ENCODE assay signal across 18 cellular contexts in genomic region chr16:19003935-19004334, GRCh38. TPM values are rescaled to one million over a fixed set of nuclear protein-coding genes. Genes with fewer than 3 reads are reported as not detected.
DNase-seq lines count a peak whose midpoint lies in the region; ATAC-seq and TF ChIP-seq lines count a peak whose summit lies in the region.
"Had no signal": no experiment of that assay in that cellular context is flagged by ENCODE, and none has a peak within 500 bp of the region (broad histone marks: within the 10 kb centered on the region; RNA-seq: fewer than 3 reads in every experiment).

No MANE protein-coding gene starts in this region.

- H3K36me3 Mint-ChIP-seq in glutamatergic neuron (ENCODE audit: unreplicated experiment): no peaks in the 10 kb centered on the region
- H3K36me3 Mint-ChIP-seq: CD4-positive, alpha-beta memory T cell had no signal

- peak; percentile 52 for DNase-seq in H7
- DNase-seq in glutamatergic neuron: no peak
- DNase-seq in HCEC 1CT: no peak
- DNase-seq in HUDEP-2 (lab: John Stamatoyannopoulos, UW; ENCODE audit: unreplicated experiment in 76 of 76): no peak
- no peak for DNase-seq in left ventricle myocardium inferior
- DNase-seq: CD4-positive, alpha-beta memory T cell; DMS79 treated with DMSO at 0.1 percent for 48 hours; GOT3; NCI-H1417; NCI-H187 treated with DMSO at 0.1 percent for 48 hours; NCI-H2227 treated with DMSO at 0.1 percent for 48 hours; NCI-H510A treated with DMSO at 0.1 percent for 48 hours; PC-9; SJCRH30 had no signal

- H3K4me3 Mint-ChIP-seq in glutamatergic neuron (ENCODE audit: unreplicated experiment): no peak overlapping the region
- H3K4me3 Mint-ChIP-seq: CD4-positive, alpha-beta memory T cell had no signal

- no peak for TF ChIP-seq CTCF in 22Rv1 (IDR thresholded peaks at IDR 0.05)
- no peak for TF ChIP-seq CTCF in glutamatergic neuron (IDR thresholded peaks at IDR 0.05; ENCODE audit: partially characterized antibody, unreplicated experiment)
- TF ChIP-seq CTCF in left ventricle myocardium inferior (IDR thresholded peaks at IDR 0.05; ENCODE audit: borderline replicate concordance): no peak

- peaks cover 5% of the 10 kb centered on the region for H3K9me3 ChIP-seq in left ventricle myocardium inferior (replicated peaks)
- H3K9me3 ChIP-seq: BLaER1, SJCRH30 had no signal

- no peak overlapping the region for H3K4me3 ChIP-seq in H7 (ENCODE audit: insufficient read depth, low read depth, low read length)
- no peak overlapping the region for H3K4me3 ChIP-seq in left ventricle myocardium inferior
- H3K4me3 ChIP-seq: BLaER1, PC-9, SJCRH30 had no signal

- peak overlapping the region; percentile 50 for H3K27ac Mint-ChIP-seq in glutamatergic neuron (ENCODE audit: unreplicated experiment)
- H3K27ac Mint-ChIP-seq: CD4-positive, alpha-beta memory T cell had no signal

- H3K27ac ChIP-seq in 22Rv1 (peak overlapping the region; percentile 75), angular gyrus (ENCODE audit: low read depth, low read length) (peak overlapping the region; percentile 48), left ventricle myocardium inferior (replicated peaks) (no peak overlapping the region)
- H3K27ac ChIP-seq: BLaER1, PC-9, SJCRH30 had no signal

- H3K4me1 Mint-ChIP-seq in glutamatergic neuron (ENCODE audit: low read depth, unreplicated experiment): peaks cover 4% of the 10 kb centered on the region
- H3K4me1 Mint-ChIP-seq: CD4-positive, alpha-beta memory T cell had no signal

- no peak for ATAC-seq in GM21381 (IDR thresholded peaks at IDR 0.05; ENCODE audit: unreplicated experiment)

- H3K27me3 Mint-ChIP-seq in glutamatergic neuron (ENCODE audit: unreplicated experiment): peaks cover 2% of the 10 kb centered on the region

- H3K4me1 ChIP-seq in left ventricle myocardium inferior: peaks cover 13% of the 10 kb centered on the region
- H3K4me1 ChIP-seq: BLaER1 had no signal

- no peaks in the 10 kb centered on the region for H3K36me3 ChIP-seq in H7 (replicated peaks; ENCODE audit: control insufficient read depth, insufficient read depth, low read length)
- H3K36me3 ChIP-seq in left ventricle myocardium inferior: no peaks in the 10 kb centered on the region
- H3K36me3 ChIP-seq: BLaER1, SJCRH30 had no signal

- intact Hi-C loops in left ventricle myocardium inferior (cut with micrococcal nuclease): no loop called here

- peaks cover 2% of the 10 kb centered on the region for H3K9me3 Mint-ChIP-seq in glutamatergic neuron (ENCODE audit: unreplicated experiment)
- H3K9me3 Mint-ChIP-seq: CD4-positive, alpha-beta memory T cell had no signal

- no peaks in the 10 kb centered on the region for H3K27me3 ChIP-seq in H7 (ENCODE audit: control insufficient read depth, insufficient read depth, low read length)
- H3K27me3 ChIP-seq in left ventricle myocardium inferior (ENCODE audit: low read depth): no peaks in the 10 kb centered on the region
- H3K27me3 ChIP-seq: BLaER1, SJCRH30 had no signal

RNA-seq across cellular contexts. Expression of gene TMC7, which starts 20.2 kb away (rescaled TPM):
- total RNA-seq in H7 (2014; rRNA removed; shearing (Covaris generic)): 1.6 and 2.0 TPM in 2 replicates
- total RNA-seq in glutamatergic neuron (ENCODE audit: unreplicated experiment): 2.5 TPM
- total RNA-seq in left ventricle myocardium inferior: 0.69 TPM
- total RNA-seq: CD4-positive, alpha-beta memory T cell had no signal
